In genomic region chr17:28272166-28272565, GRCh38 we compare ENCODE assay signal across 18 cellular contexts. TPM values are rescaled to one million over a fixed set of nuclear protein-coding genes. Genes with fewer than 3 reads are reported as not detected.
DNase-seq lines count a peak whose midpoint lies in the region; ATAC-seq and TF ChIP-seq lines count a peak whose summit lies in the region.
"Had no signal": no experiment of that assay in that cellular context is flagged by ENCODE, and none has a peak within 500 bp of the region (broad histone marks: within the 10 kb centered on the region; RNA-seq: fewer than 3 reads in every experiment).

No MANE protein-coding gene starts in this region.

- H3K79me2 ChIP-seq in neural progenitor cell (ENCODE audit: low read depth): no peaks in the 10 kb centered on the region

- POLR2A ChIA-PET in activated CD8-positive, alpha-beta T cell treated with anti-CD3 and anti-CD28 coated beads for 36 hours (lab: Charles Lee): no interaction called here

- no peak overlapping the region for H3K27ac ChIP-seq in neural progenitor cell

- no peak overlapping the region for H2AFZ ChIP-seq in neural progenitor cell (replicated peaks)

- H3K27ac Mint-ChIP-seq in neural progenitor cell: peak overlapping the region; percentile 53
- H3K27ac Mint-ChIP-seq in activated CD8-positive, alpha-beta T cell treated with anti-CD3 and anti-CD28 coated beads for 36 hours: no peak overlapping the region
- H3K27ac Mint-ChIP-seq: CD14-positive monocyte had no signal

- no peak overlapping the region for H3K4me2 ChIP-seq in neural progenitor cell

- CTCF ChIA-PET in activated CD8-positive, alpha-beta T cell treated with anti-CD3 and anti-CD28 coated beads for 36 hours (lab: Charles Lee): interaction anchor here (1.0 to 4.6 kb wide), 2 partner anchors 21 to 23 kb away, joined by 5 to 18 read pairs; no protein-coding TSS in a partner anchor

- H3K4me3 Mint-ChIP-seq in neural progenitor cell: no peak overlapping the region
- no peak overlapping the region for H3K4me3 Mint-ChIP-seq in activated CD8-positive, alpha-beta T cell treated with anti-CD3 and anti-CD28 coated beads for 36 hours
- H3K4me3 Mint-ChIP-seq: CD14-positive monocyte had no signal

- intact Hi-C loops in activated CD8-positive, alpha-beta T cell treated with anti-CD3 and anti-CD28 coated beads for 36 hours (cut with micrococcal nuclease): no loop called here

- no peaks in the 10 kb centered on the region for H3K4me1 ChIP-seq in neural progenitor cell

- H3K27me3 ChIP-seq in neural progenitor cell (no peaks in the 10 kb centered on the region), H7 (ENCODE audit: control insufficient read depth, insufficient read depth, low read length) (no peaks in the 10 kb centered on the region)

- no peaks in the 10 kb centered on the region for H3K9me3 ChIP-seq in neural progenitor cell (ENCODE audit: low read depth)

- TF ChIP-seq CTCF in AG10803 (conservative IDR thresholded peaks at IDR 0.05; ENCODE audit: low read length): no peak
- no peak for TF ChIP-seq CTCF in neural progenitor cell (IDR thresholded peaks at IDR 0.05)
- TF ChIP-seq CTCF in activated CD8-positive, alpha-beta T cell treated with anti-CD3 and anti-CD28 coated beads for 36 hours (IDR thresholded peaks at IDR 0.05): no peak
- TF ChIP-seq CTCF in omental fat pad (IDR thresholded peaks at IDR 0.05): no peak

- no peaks in the 10 kb centered on the region for H4K20me1 ChIP-seq in neural progenitor cell (ENCODE audit: low read depth)

- peak; percentile 40 for DNase-seq in AG10803 (ENCODE audit: low read depth)
- DNase-seq in HT1080 (ENCODE audit: low read depth): peak; percentile 31
- peak; percentile 7 for DNase-seq in amniotic epithelial cell (ENCODE audit: low read depth)
- no peak for DNase-seq in neural progenitor cell (ENCODE audit: low spot score)
- DNase-seq in activated CD8-positive, alpha-beta T cell treated with anti-CD3 and anti-CD28 coated beads for 36 hours: no peak
- no peak for DNase-seq in omental fat pad (ENCODE audit: low spot score)
- no peak for DNase-seq in activated T-cell treated with anti-CD3 and anti-CD28 coated beads, Interleukin-2, amount 50 U/mL, for 48 hours
- no peak for DNase-seq in H7
- DNase-seq: COR-L47, NCI-H1105, NCI-H1694, NCI-H2107, NCI-H2227 treated with DMSO at 0.1 percent for 48 hours, NCI-H524, Right ventricle myocardium superior had no signal

- H3K36me3 Mint-ChIP-seq in neural progenitor cell: no peaks in the 10 kb centered on the region
- H3K36me3 Mint-ChIP-seq in activated CD8-positive, alpha-beta T cell treated with anti-CD3 and anti-CD28 coated beads for 36 hours (ENCODE audit: low read depth): no peaks in the 10 kb centered on the region
- H3K36me3 Mint-ChIP-seq: CD14-positive monocyte had no signal

- H3K36me3 ChIP-seq in neural progenitor cell: no peaks in the 10 kb centered on the region
- no peaks in the 10 kb centered on the region for H3K36me3 ChIP-seq in H7 (replicated peaks; ENCODE audit: control insufficient read depth, insufficient read depth, low read length)

- peaks cover 5% of the 10 kb centered on the region for H3K27me3 Mint-ChIP-seq in neural progenitor cell (ENCODE audit: insufficient read depth, low read depth)
- peaks cover 43% of the 10 kb centered on the region for H3K27me3 Mint-ChIP-seq in activated CD8-positive, alpha-beta T cell treated with anti-CD3 and anti-CD28 coated beads for 36 hours

- H3F3A ChIP-seq in neural progenitor cell (ENCODE audit: low read depth): no peaks in the 10 kb centered on the region

- H3K4me1 Mint-ChIP-seq in neural progenitor cell: peaks cover 30% of the 10 kb centered on the region
- H3K4me1 Mint-ChIP-seq in activated CD8-positive, alpha-beta T cell treated with anti-CD3 and anti-CD28 coated beads for 36 hours (ENCODE audit: low read depth): peaks cover 3% of the 10 kb centered on the region
- H3K4me1 Mint-ChIP-seq: CD14-positive monocyte had no signal

- peaks cover 28% of the 10 kb centered on the region for H3K9me3 Mint-ChIP-seq in neural progenitor cell
- H3K9me3 Mint-ChIP-seq in activated CD8-positive, alpha-beta T cell treated with anti-CD3 and anti-CD28 coated beads for 36 hours: no peaks in the 10 kb centered on the region

- no peak for ATAC-seq in activated CD8-positive, alpha-beta T cell treated with anti-CD3 and anti-CD28 coated beads for 36 hours
- no peak for ATAC-seq in omental fat pad (ENCODE audit: low FRiP score)
- ATAC-seq: Panc1, SK-N-SH treated with all-trans-retinoic acid at 6 μM for 48 hours had no signal

- no peak overlapping the region for H3K9ac ChIP-seq in neural progenitor cell

- H3K4me3 ChIP-seq in AG10803 (ENCODE audit: low read length) (no peak overlapping the region), neural progenitor cell (no peak overlapping the region), H7 (ENCODE audit: insufficient read depth, low read depth, low read length) (no peak overlapping the region)

RNA-seq across cellular contexts. Expression of gene TMEM97, which starts 46.8 kb away (rescaled TPM):
- total RNA-seq in HT1080 (2014; rRNA removed; shearing (Covaris generic)): 41.3 and 52.9 TPM in 2 replicates
- 17.5 and 17.8 TPM in 2 replicates for polyA plus RNA-seq in HT1080 (2015; cell fraction: cytosol; rRNA removed)
- polyA plus RNA-seq in HT1080 (2015; cell fraction: nucleus; rRNA removed): 10.0 and 11.6 TPM in 2 replicates
- 126 and 136 TPM in 2 replicates for total RNA-seq in neural progenitor cell (ENCODE audit: low replicate concordance)
- 10 to 100 TPM; 36.1 to 36.2 TPM for total RNA-seq in activated CD8-positive, alpha-beta T cell treated with anti-CD3 and anti-CD28 coated beads for 36 hours
- total RNA-seq in omental fat pad: 1 to 10 TPM; 3.3 to 10.0 (median 5.1) TPM
- total RNA-seq in H7 (2014; rRNA removed; shearing (Covaris generic)): 86.4 and 90.4 TPM in 2 replicates

Comparison
In these comparisons a context has a peak if more than half of its experiments do, and no peak if none do; other contexts are left out.
1. DNase-seq: peak in AG10803 (single experiment), HT1080 (single experiment) and amniotic epithelial cell (single experiment); none in neural progenitor cell (single experiment), activated CD8-positive, alpha-beta T cell treated with anti-CD3 and anti-CD28 coated beads for 36 hours (single experiment), omental fat pad (single experiment), activated T-cell treated with anti-CD3 and anti-CD28 coated beads, Interleukin-2, amount 50 U/mL, for 48 hours (0 of 2) and H7 (single experiment).